ENCODE assay signal across 2 cellular contexts in the genomic region with DNA sequence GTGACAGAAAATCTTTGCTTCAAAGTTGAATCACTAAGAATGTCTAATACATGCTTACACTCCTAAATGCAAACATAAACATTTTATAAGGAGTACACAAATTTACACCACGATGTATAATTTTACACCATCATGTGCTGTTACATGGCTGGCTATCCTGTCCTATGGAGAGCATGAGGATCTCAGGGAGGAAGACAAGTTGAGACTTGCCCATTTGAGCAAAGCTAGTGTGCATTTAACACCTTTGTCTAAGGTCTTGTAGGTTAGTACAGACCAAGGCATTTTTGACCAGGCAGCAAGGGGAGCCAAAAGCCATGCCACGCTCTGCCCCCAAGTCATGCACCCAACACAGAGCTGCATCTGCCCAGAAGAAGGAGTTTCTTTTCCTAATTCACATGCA.
TF ChIP-seq lines count a peak whose summit lies in the region.

No MANE protein-coding gene starts in this region.

TF ChIP-seq in HepG2, 621 proteins besides CTCF, POLR2A, EP300 and RAD21:
- TF ChIP-seq, protein P1, sequence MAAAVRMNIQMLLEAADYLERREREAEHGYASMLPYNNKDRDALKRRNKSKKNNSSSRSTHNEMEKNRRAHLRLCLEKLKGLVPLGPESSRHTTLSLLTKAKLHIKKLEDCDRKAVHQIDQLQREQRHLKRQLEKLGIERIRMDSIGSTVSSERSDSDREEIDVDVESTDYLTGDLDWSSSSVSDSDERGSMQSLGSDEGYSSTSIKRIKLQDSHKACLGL (CRISPR knock-in tag; IDR thresholded peaks at IDR 0.05): no peak
- TF ChIP-seq ZNF761 (CRISPR knock-in tag; conservative IDR thresholded peaks at IDR 0.05): no peak
- 0 out of 2 replicates have a peak, but pooled peaks have one; percentile 64 for TF ChIP-seq TP53 (CRISPR knock-in tag; conservative IDR thresholded peaks at IDR 0.05)
- TF ChIP-seq ONECUT2 (CRISPR knock-in tag; IDR thresholded peaks at IDR 0.05): no peak
- TF ChIP-seq, protein P2, sequence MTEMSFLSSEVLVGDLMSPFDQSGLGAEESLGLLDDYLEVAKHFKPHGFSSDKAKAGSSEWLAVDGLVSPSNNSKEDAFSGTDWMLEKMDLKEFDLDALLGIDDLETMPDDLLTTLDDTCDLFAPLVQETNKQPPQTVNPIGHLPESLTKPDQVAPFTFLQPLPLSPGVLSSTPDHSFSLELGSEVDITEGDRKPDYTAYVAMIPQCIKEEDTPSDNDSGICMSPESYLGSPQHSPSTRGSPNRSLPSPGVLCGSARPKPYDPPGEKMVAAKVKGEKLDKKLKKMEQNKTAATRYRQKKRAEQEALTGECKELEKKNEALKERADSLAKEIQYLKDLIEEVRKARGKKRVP (CRISPR knock-in tag; IDR thresholded peaks at IDR 0.05): no peak
- no peak for TF ChIP-seq FOXK1 (CRISPR knock-in tag; IDR thresholded peaks at IDR 0.05; ENCODE audit: borderline replicate concordance, low read depth)
TF ChIP-seq in HepG2: peak in this region for 1.

TF ChIP-seq in H1, 55 proteins besides CTCF, POLR2A, EP300 and RAD21:
- TF ChIP-seq SP1 (IDR thresholded peaks at IDR 0.05; ENCODE audit: low read depth, low read length): no peak
- TF ChIP-seq JUN (IDR thresholded peaks at IDR 0.05; ENCODE audit: low read depth, low read length): no peak
- no peak for TF ChIP-seq BRCA1 (IDR thresholded peaks at IDR 0.05; ENCODE audit: low read depth, low read length)
- TF ChIP-seq SIN3A (conservative IDR thresholded peaks at IDR 0.05 in 1 of 2, IDR thresholded peaks at IDR 0.05 in 1 of 2; ENCODE audit: low read depth in 1 of 2, low read length in 2 of 2): no peak
- TF ChIP-seq HDAC6 (IDR thresholded peaks at IDR 0.05; ENCODE audit: low read depth, low read length): no peak
- TF ChIP-seq, protein P3, sequence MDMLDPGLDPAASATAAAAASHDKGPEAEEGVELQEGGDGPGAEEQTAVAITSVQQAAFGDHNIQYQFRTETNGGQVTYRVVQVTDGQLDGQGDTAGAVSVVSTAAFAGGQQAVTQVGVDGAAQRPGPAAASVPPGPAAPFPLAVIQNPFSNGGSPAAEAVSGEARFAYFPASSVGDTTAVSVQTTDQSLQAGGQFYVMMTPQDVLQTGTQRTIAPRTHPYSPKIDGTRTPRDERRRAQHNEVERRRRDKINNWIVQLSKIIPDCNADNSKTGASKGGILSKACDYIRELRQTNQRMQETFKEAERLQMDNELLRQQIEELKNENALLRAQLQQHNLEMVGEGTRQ (IDR thresholded peaks at IDR 0.05; ENCODE audit: low read length): no peak
- TF ChIP-seq, protein P4, sequence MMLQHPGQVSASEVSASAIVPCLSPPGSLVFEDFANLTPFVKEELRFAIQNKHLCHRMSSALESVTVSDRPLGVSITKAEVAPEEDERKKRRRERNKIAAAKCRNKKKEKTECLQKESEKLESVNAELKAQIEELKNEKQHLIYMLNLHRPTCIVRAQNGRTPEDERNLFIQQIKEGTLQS (IDR thresholded peaks at IDR 0.05; ENCODE audit: insufficient read depth, low read depth, low read length): no peak
- TF ChIP-seq TBP (IDR thresholded peaks at IDR 0.05; ENCODE audit: low read depth, low read length): no peak
- TF ChIP-seq MAFK (IDR thresholded peaks at IDR 0.05; ENCODE audit: low read depth, low read length): no peak
- TF ChIP-seq TAF7 (optimal IDR thresholded peaks at IDR 0.05; ENCODE audit: borderline replicate concordance, low read depth, low read length): no peak
- no peak for TF ChIP-seq RFX5 (IDR thresholded peaks at IDR 0.05; ENCODE audit: borderline replicate concordance, low read depth, low read length)
- TF ChIP-seq BCL11A (IDR thresholded peaks at IDR 0.05; ENCODE audit: low read depth in 2 of 2, low read length in 2 of 2): no peak
